In the genomic region with DNA sequence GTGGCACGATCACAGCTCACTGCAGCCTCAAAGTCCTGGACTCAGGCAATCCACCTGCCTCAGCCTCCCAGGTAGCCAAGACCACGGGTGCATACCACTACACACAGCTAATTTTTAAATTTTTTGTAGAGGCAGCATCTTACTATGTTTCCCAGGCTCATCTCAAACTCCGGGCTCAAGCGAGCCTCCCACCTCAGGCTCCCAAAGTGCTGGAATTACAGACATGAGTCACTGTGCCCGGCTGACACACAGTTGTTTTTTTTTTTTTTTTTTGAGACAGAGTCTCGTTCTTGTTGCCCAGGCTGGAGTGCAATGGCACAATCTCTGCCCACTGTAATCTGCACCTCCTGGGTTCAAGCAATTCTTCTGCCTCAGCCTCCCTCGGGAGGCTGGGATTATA, we compare ENCODE assay signal across 19 cellular contexts.
A peak's percentile ranks its signal among the peaks of the same experiment; 100 is the strongest.
DNase-seq lines count a peak whose midpoint lies in the region; ATAC-seq, FAIRE-seq and TF ChIP-seq lines count a peak whose summit lies in the region.
"Had no signal": no experiment of that assay in that cellular context is flagged by ENCODE, and none has a peak within 500 bp of the region (broad histone marks: within the 10 kb centered on the region; RNA-seq: fewer than 3 reads in every experiment).

No MANE protein-coding gene starts in this region.

- H3K4me1 Mint-ChIP-seq in GM23338 = peaks cover 8% of the 10 kb centered on the region; the same call in 2 of the 3 replicates

- no peak for TF ChIP-seq RAD21 in A549 (conservative IDR thresholded peaks at IDR 0.05 in 1 of 2, IDR thresholded peaks at IDR 0.05 in 1 of 2)

- H3K36me3 ChIP-seq in GM23338 (ENCODE audit: insufficient read depth) (no peaks in the 10 kb centered on the region), iPS-20b (ENCODE audit: insufficient read depth, low read depth, low read length) (no peaks in the 10 kb centered on the region), ovary (no peaks in the 10 kb centered on the region), WERI-Rb-1 (no peaks in the 10 kb centered on the region)
- H3K36me3 ChIP-seq: SJSA1 had no signal

- peak overlapping the region; percentile 13; the same call in 1 of the 2 replicates for H3K9ac ChIP-seq in iPS-20b (ENCODE audit: low read depth, low read length)

- POLR2A ChIA-PET in A549 (lab: Yijun Ruan, JAX) = no interaction called here

- H3K36me3 Mint-ChIP-seq in GM23338 (ENCODE audit: low read depth) = no peaks in the 10 kb centered on the region

- TF ChIP-seq EP300 in A549 (IDR thresholded peaks at IDR 0.05) (no peak), ovary (IDR thresholded peaks at IDR 0.05) (no peak)

- DNase-seq in A549 (ENCODE audit: low read depth in 1 of 2, low spot score in 1 of 2) (no peak), GM23338 (ENCODE audit: low spot score) (no peak), RKO (ENCODE audit: low spot score) (peak; percentile 41), ovary (no peak), WERI-Rb-1 (no peak), NCI-H82 (lab: John Stamatoyannopoulos, UW) (no peak)
- DNase-seq: HCEC 1CT, KG1, MM.1S, NCI-H1105, NCI-H1694 treated with DMSO at 0.1 percent for 48 hours, NCI-H510A, NCI-H774, PC-3 had no signal

- no peak for FAIRE-seq in A549 (lab: Jason Lieb, UNC)
- FAIRE-seq: HepG2 had no signal

- intact Hi-C loops in ovary (cut with DNase I) = no loop called here

- peaks cover 7% of the 10 kb centered on the region for H3K27me3 Mint-ChIP-seq in GM23338 (ENCODE audit: insufficient read depth, low read depth, poor library complexity)

- no peak for TF ChIP-seq CTCF in A549 (IDR thresholded peaks at IDR 0.05)
- no peak for TF ChIP-seq CTCF in GM23338 (conservative IDR thresholded peaks at IDR 0.05; ENCODE audit: low read depth in 2 of 2)
- TF ChIP-seq CTCF in ovary (IDR thresholded peaks at IDR 0.05) = no peak
- TF ChIP-seq CTCF in WERI-Rb-1 (IDR thresholded peaks at IDR 0.05; ENCODE audit: low read depth, low read length) = no peak

- ATAC-seq in A549 (peak in 1 of 2 experiments; percentile 44; a peak in 4 of 6 replicates), GM23338 (no peak), GM19035 (IDR thresholded peaks at IDR 0.05; ENCODE audit: unreplicated experiment) (no peak)
- ATAC-seq: HepG2, PC-3 had no signal

- 45% methylated on average over 7 of the region's 7 CpGs for WGBS in A549 (ENCODE audit: missing lambda C conversion rate)
- WGBS in ovary, 3 donors = 78 to 84% (median 82%) methylated on average over 7 of the region's 7 CpGs

- H3K4me3 Mint-ChIP-seq in GM23338 = no peak overlapping the region

- H3K27ac Mint-ChIP-seq in GM23338 = no peak overlapping the region; the same call in 1 of the 2 replicates

- H3K27ac ChIP-seq in A549 (peak overlapping the region in 1 of 2 experiments; percentile 62; a peak in 3 of 6 replicates), GM23338 (ENCODE audit: low read depth) (no peak overlapping the region), iPS-20b (ENCODE audit: low read length) (no peak overlapping the region), ovary (no peak overlapping the region), WERI-Rb-1 (no peak overlapping the region)
- H3K27ac ChIP-seq: C4-2B, SJSA1 had no signal

- H3K79me2 ChIP-seq in GM23338 (replicated peaks; ENCODE audit: insufficient read depth) = no peaks in the 10 kb centered on the region

- H3K27me3 ChIP-seq in GM23338 (ENCODE audit: insufficient read depth) (no peaks in the 10 kb centered on the region), iPS-20b (ENCODE audit: insufficient read depth, low read length) (no peaks in the 10 kb centered on the region), ovary (no peaks in the 10 kb centered on the region), WERI-Rb-1 (ENCODE audit: insufficient read depth, low read depth, severe bottlenecking) (no peaks in the 10 kb centered on the region)

- H3K4me2 ChIP-seq in A549 (peak overlapping the region; percentile 19; the same call in 1 of the 3 replicates), GM23338 (no peak overlapping the region)

- no peaks in the 10 kb centered on the region for H3K9me2 ChIP-seq in GM23338 (ENCODE audit: insufficient read depth)

- TF ChIP-seq POLR2A in A549 (IDR thresholded peaks at IDR 0.05; ENCODE audit: low read length) (no peak), ovary (IDR thresholded peaks at IDR 0.05) (no peak)

- peak overlapping the region; percentile 64 for H2AFZ ChIP-seq in GM23338

- H3K4me3 ChIP-seq in A549 (no peak overlapping the region), GM23338 (no peak overlapping the region), iPS-20b (ENCODE audit: low read length) (no peak overlapping the region), ovary (no peak overlapping the region), WERI-Rb-1 (ENCODE audit: low read depth, low read length) (no peak overlapping the region)
- H3K4me3 ChIP-seq: SJSA1 had no signal

- H3K4me1 ChIP-seq in A549 = peaks cover 18% of the 10 kb centered on the region
- H3K4me1 ChIP-seq in GM23338 (ENCODE audit: insufficient read depth) = no peaks in the 10 kb centered on the region
- H3K4me1 ChIP-seq in iPS-20b (ENCODE audit: insufficient read depth, low read length) = peaks cover 4% of the 10 kb centered on the region; the same call in 1 of the 2 replicates
- no peaks in the 10 kb centered on the region for H3K4me1 ChIP-seq in ovary (ENCODE audit: insufficient read depth)
- H3K4me1 ChIP-seq: SJSA1 had no signal

- CTCF ChIA-PET in A549 (lab: Yijun Ruan, JAX) = interaction anchor here (1.1 kb wide), 1 partner anchor 95 kb away, joined by 3 read pairs; no protein-coding TSS in a partner anchor

- no peaks in the 10 kb centered on the region for H3K9me3 ChIP-seq in A549
- no peaks in the 10 kb centered on the region; the same call in 1 of the 2 replicates for H3K9me3 ChIP-seq in iPS-20b (ENCODE audit: insufficient read depth, low read depth, low read length)
- H3K9me3 ChIP-seq in ovary = no peaks in the 10 kb centered on the region
- H3K9me3 ChIP-seq in WERI-Rb-1 (ENCODE audit: severe bottlenecking) = no peaks in the 10 kb centered on the region

- H3K9me3 Mint-ChIP-seq in GM23338 = peaks cover 3% of the 10 kb centered on the region; the same call in 1 of the 3 replicates

- H3F3A ChIP-seq in GM23338 (replicated peaks; ENCODE audit: low read depth) = no peaks in the 10 kb centered on the region

- H4K20me1 ChIP-seq in GM23338 (replicated peaks; ENCODE audit: insufficient read depth) = no peaks in the 10 kb centered on the region

TF ChIP-seq in A549, 52 proteins besides CTCF, POLR2A, EP300 and RAD21:
- TF ChIP-seq, protein P1, sequence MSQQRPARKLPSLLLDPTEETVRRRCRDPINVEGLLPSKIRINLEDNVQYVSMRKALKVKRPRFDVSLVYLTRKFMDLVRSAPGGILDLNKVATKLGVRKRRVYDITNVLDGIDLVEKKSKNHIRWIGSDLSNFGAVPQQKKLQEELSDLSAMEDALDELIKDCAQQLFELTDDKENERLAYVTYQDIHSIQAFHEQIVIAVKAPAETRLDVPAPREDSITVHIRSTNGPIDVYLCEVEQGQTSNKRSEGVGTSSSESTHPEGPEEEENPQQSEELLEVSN (IDR thresholded peaks at IDR 0.05; ENCODE audit: borderline replicate concordance, low read depth) = no peak
- TF ChIP-seq CBX2 (IDR thresholded peaks at IDR 0.05; ENCODE audit: borderline replicate concordance, low read depth) = no peak
- no peak for TF ChIP-seq CBX8 (IDR thresholded peaks at IDR 0.05)
- TF ChIP-seq JUNB (IDR thresholded peaks at IDR 0.05) = no peak
TF ChIP-seq in A549: peak in this region for 0.

TF ChIP-seq in GM23338, 12 proteins besides CTCF, POLR2A, EP300 and RAD21 (continues in another document):
- no peak for TF ChIP-seq EZH2 (IDR thresholded peaks at IDR 0.05; ENCODE audit: low read depth, unreplicated experiment)
